In the genomic region with DNA sequence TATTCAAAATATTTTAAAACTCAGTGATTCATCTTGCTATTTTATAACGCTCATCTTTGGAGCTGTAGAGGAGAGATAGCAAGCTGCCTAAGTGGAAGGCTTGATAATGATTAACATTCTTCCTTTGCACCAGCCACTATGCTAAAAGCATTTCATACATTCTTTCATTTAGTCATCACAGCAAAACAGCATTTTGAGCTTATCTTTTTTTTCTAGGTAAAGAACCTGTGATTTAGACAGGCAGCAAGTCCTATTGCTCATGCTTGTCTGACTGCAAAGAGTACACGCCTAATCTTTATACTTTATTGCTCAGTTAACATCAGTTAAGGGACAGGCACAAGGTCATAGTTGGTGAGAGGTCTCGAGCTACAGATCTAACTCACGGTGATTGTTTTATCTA, we compare ENCODE assay signal across 17 cellular contexts.
A peak's percentile ranks its signal among the peaks of the same experiment; 100 is the strongest.
DNase-seq lines count a peak whose midpoint lies in the region; ATAC-seq and TF ChIP-seq lines count a peak whose summit lies in the region.
"Had no signal": no experiment of that assay in that cellular context is flagged by ENCODE, and none has a peak within 500 bp of the region (broad histone marks: within the 10 kb centered on the region; RNA-seq: fewer than 3 reads in every experiment).

No MANE protein-coding gene starts in this region.

- no peak overlapping the region for H3K4ac ChIP-seq in mesenchymal stem cell (ENCODE audit: low read depth in 1 of 2, low read length in 2 of 2)

- peaks cover 31% of the 10 kb centered on the region for H3K9me3 Mint-ChIP-seq in activated T-helper 1 cell treated with anti-CD3 and anti-CD28 coated beads, Interleukin-12 subunit alpha, Interleukin-12 subunit beta, Interleukin-2, Interleukin-4 antibody, amounts not matched to agents 30 ng/mL and 10 ng/mL and 1 ng/mL, durations not matched to agents 14 hours and 24 hours and 36 hours

- no peak overlapping the region for H3K14ac ChIP-seq in mesenchymal stem cell (ENCODE audit: low read length in 2 of 2)

- no peak overlapping the region for H4K91ac ChIP-seq in mesenchymal stem cell (ENCODE audit: low read length)

- TF ChIP-seq CTCF in SK-N-SH (IDR thresholded peaks at IDR 0.05) (no peak), epithelial cell of proximal tubule (conservative IDR thresholded peaks at IDR 0.05; ENCODE audit: low read depth, low read length) (no peak), tibial artery (IDR thresholded peaks at IDR 0.05) (no peak)

- no peak overlapping the region for H4K8ac ChIP-seq in mesenchymal stem cell (ENCODE audit: low read length)

- H3K27me3 ChIP-seq in SK-N-SH (ENCODE audit: insufficient read depth) (no peaks in the 10 kb centered on the region), mesenchymal stem cell (ENCODE audit: control insufficient read depth in 1 of 2, insufficient read depth in 1 of 2, low read length in 2 of 2) (no peaks in the 10 kb centered on the region), tibial artery (no peaks in the 10 kb centered on the region)
- H3K27me3 ChIP-seq: BLaER1 treated with 17β-estradiol and CSF1 and Interleukin-3, amounts not matched to agents 10 nM and 100 nM; SJSA1 had no signal

- no peaks in the 10 kb centered on the region for H3F3A ChIP-seq in SK-N-SH (replicated peaks; ENCODE audit: insufficient read depth)

- H3K4me3 ChIP-seq in SK-N-SH (ENCODE audit: low read depth in 2 of 2, low read length in 1 of 2) (no peak overlapping the region), epithelial cell of proximal tubule (ENCODE audit: low read depth, low read length) (no peak overlapping the region), mesenchymal stem cell (ENCODE audit: insufficient read depth in 1 of 2, low read depth in 1 of 2, low read length in 2 of 2) (no peak overlapping the region), tibial artery (no peak overlapping the region)
- H3K4me3 ChIP-seq: BLaER1 treated with 17β-estradiol and CSF1 and Interleukin-3, amounts not matched to agents 10 nM and 100 nM; SJSA1 had no signal

- no peaks in the 10 kb centered on the region for H3K9me2 ChIP-seq in SK-N-SH

- H3K18ac ChIP-seq in mesenchymal stem cell (ENCODE audit: low read depth in 1 of 2, low read length in 2 of 2) = no peak overlapping the region

- no peak overlapping the region for H2BK120ac ChIP-seq in mesenchymal stem cell (ENCODE audit: low read depth, low read length)

- no peaks in the 10 kb centered on the region for H3K36me3 Mint-ChIP-seq in activated T-helper 1 cell treated with anti-CD3 and anti-CD28 coated beads, Interleukin-12 subunit alpha, Interleukin-12 subunit beta, Interleukin-2, Interleukin-4 antibody, amounts not matched to agents 30 ng/mL and 10 ng/mL and 1 ng/mL, durations not matched to agents 14 hours and 24 hours and 36 hours (ENCODE audit: low read depth)
- H3K36me3 Mint-ChIP-seq: CD8-positive, alpha-beta memory T cell had no signal

- H3K79me2 ChIP-seq in SK-N-SH (ENCODE audit: insufficient read depth) = no peaks in the 10 kb centered on the region

- H3K27ac Mint-ChIP-seq in activated T-helper 1 cell treated with anti-CD3 and anti-CD28 coated beads, Interleukin-12 subunit alpha, Interleukin-12 subunit beta, Interleukin-2, Interleukin-4 antibody, amounts not matched to agents 30 ng/mL and 10 ng/mL and 1 ng/mL, durations not matched to agents 14 hours and 24 hours and 36 hours = no peak overlapping the region
- H3K27ac Mint-ChIP-seq: CD8-positive, alpha-beta memory T cell; HFFc6 had no signal

- H3K9me3 ChIP-seq in SK-N-SH = no peaks in the 10 kb centered on the region
- H3K9me3 ChIP-seq in mesenchymal stem cell (ENCODE audit: control insufficient read depth, low read length) = peaks cover 5% of the 10 kb centered on the region
- peaks cover 0 to 7% (median 3%) of the 10 kb centered on the region in 3 donors for H3K9me3 ChIP-seq in tibial artery
- H3K9me3 ChIP-seq: SJSA1 had no signal

- H3K4me1 ChIP-seq in SK-N-SH (ENCODE audit: control insufficient read depth in 1 of 2, insufficient read depth in 2 of 2, low read depth in 1 of 2, low read length in 1 of 2) (no peaks in the 10 kb centered on the region), mesenchymal stem cell (ENCODE audit: control insufficient read depth, insufficient read depth, low read depth, low read length) (no peaks in the 10 kb centered on the region), tibial artery (no peaks in the 10 kb centered on the region)
- H3K4me1 ChIP-seq: BLaER1 treated with 17β-estradiol and CSF1 and Interleukin-3, amounts not matched to agents 10 nM and 100 nM; SJSA1 had no signal

- H3K4me2 ChIP-seq in SK-N-SH (no peak overlapping the region), mesenchymal stem cell (ENCODE audit: low read length, poor library complexity, severe bottlenecking) (no peak overlapping the region)
- H3K4me2 ChIP-seq: BLaER1 treated with 17β-estradiol and CSF1 and Interleukin-3, amounts not matched to agents 10 nM and 100 nM had no signal

- no peak overlapping the region for H2AFZ ChIP-seq in SK-N-SH (ENCODE audit: low read depth)
- H2AFZ ChIP-seq in mesenchymal stem cell (ENCODE audit: low read depth, low read length) = no peak overlapping the region

- H2AK5ac ChIP-seq in mesenchymal stem cell (ENCODE audit: low read length, severe bottlenecking) = no peak overlapping the region

- no peak for DNase-seq in SK-N-SH
- peak; percentile 40 for DNase-seq in epithelial cell of proximal tubule (ENCODE audit: low read depth)
- no peak for DNase-seq in mesenchymal stem cell
- no peak for DNase-seq in tibial artery
- DNase-seq in activated T-helper 1 cell treated with anti-CD3 and anti-CD28 coated beads, Interleukin-12 subunit alpha, Interleukin-12 subunit beta, Interleukin-2, Interleukin-4 antibody, amounts not matched to agents 30 ng/mL and 10 ng/mL and 1 ng/mL, durations not matched to agents 14 hours and 24 hours and 36 hours (ENCODE audit: low spot score) = no peak
- DNase-seq in SIG-M5 (lab: John Stamatoyannopoulos, UW) = no peak
- DNase-seq: CD8-positive, alpha-beta memory T cell; DMS 273 treated with DMSO at 0.1 percent for 48 hours; HFFc6; NCI-H187 treated with DMSO at 0.1 percent for 48 hours; NCI-H526 treated with DMSO at 0.1 percent for 48 hours; RPMI8226 had no signal

- no peaks in the 10 kb centered on the region for H3K4me1 Mint-ChIP-seq in activated T-helper 1 cell treated with anti-CD3 and anti-CD28 coated beads, Interleukin-12 subunit alpha, Interleukin-12 subunit beta, Interleukin-2, Interleukin-4 antibody, amounts not matched to agents 30 ng/mL and 10 ng/mL and 1 ng/mL, durations not matched to agents 14 hours and 24 hours and 36 hours (ENCODE audit: low read depth)
- H3K4me1 Mint-ChIP-seq: CD8-positive, alpha-beta memory T cell had no signal

- no peaks in the 10 kb centered on the region for H4K20me1 ChIP-seq in SK-N-SH (ENCODE audit: insufficient read depth)
- H4K20me1 ChIP-seq: BLaER1 treated with 17β-estradiol and CSF1 and Interleukin-3, amounts not matched to agents 10 nM and 100 nM had no signal

- no peak overlapping the region for H2BK5ac ChIP-seq in mesenchymal stem cell (ENCODE audit: low read depth, low read length, poor library complexity, severe bottlenecking)

- TF ChIP-seq EP300 in SK-N-SH (IDR thresholded peaks at IDR 0.05; ENCODE audit: borderline replicate concordance in 1 of 2, low read depth in 1 of 2, low read length in 1 of 2) = no peak

- ATAC-seq in SK-N-SH treated with all-trans-retinoic acid at 6 μM for 48 hours = no peak
- ATAC-seq in GM19455 (IDR thresholded peaks at IDR 0.05; ENCODE audit: unreplicated experiment) = no peak

- CTCF ChIA-PET in SK-N-SH (lab: Yijun Ruan, JAX) = no interaction called here

- H3K9ac ChIP-seq in SK-N-SH = no peak overlapping the region
- H3K9ac ChIP-seq in mesenchymal stem cell (ENCODE audit: low read length) = no peak overlapping the region
- H3K9ac ChIP-seq: BLaER1 treated with 17β-estradiol and CSF1 and Interleukin-3, amounts not matched to agents 10 nM and 100 nM had no signal

- no peak overlapping the region for H3K4me3 Mint-ChIP-seq in activated T-helper 1 cell treated with anti-CD3 and anti-CD28 coated beads, Interleukin-12 subunit alpha, Interleukin-12 subunit beta, Interleukin-2, Interleukin-4 antibody, amounts not matched to agents 30 ng/mL and 10 ng/mL and 1 ng/mL, durations not matched to agents 14 hours and 24 hours and 36 hours
- H3K4me3 Mint-ChIP-seq: CD8-positive, alpha-beta memory T cell; HFFc6 had no signal

- no peak for TF ChIP-seq RAD21 in SK-N-SH (IDR thresholded peaks at IDR 0.05; ENCODE audit: low read length)

- no peaks in the 10 kb centered on the region for H3K79me1 ChIP-seq in mesenchymal stem cell (replicated peaks; ENCODE audit: low read length, poor library complexity, severe bottlenecking)

- no peaks in the 10 kb centered on the region for H3K36me3 ChIP-seq in SK-N-SH (replicated peaks in 1 of 2; ENCODE audit: control insufficient read depth in 1 of 2, insufficient read depth in 2 of 2, low read length in 1 of 2)
- no peaks in the 10 kb centered on the region for H3K36me3 ChIP-seq in mesenchymal stem cell (ENCODE audit: control insufficient read depth in 1 of 2, insufficient read depth in 2 of 2, low read depth in 1 of 2, low read length in 2 of 2)
- no peaks in the 10 kb centered on the region for H3K36me3 ChIP-seq in tibial artery
- H3K36me3 ChIP-seq: BLaER1 treated with 17β-estradiol and CSF1 and Interleukin-3, amounts not matched to agents 10 nM and 100 nM; SJSA1 had no signal

- no peak overlapping the region for H3K23ac ChIP-seq in mesenchymal stem cell (ENCODE audit: low read length in 2 of 2)

- H3K27ac ChIP-seq in SK-N-SH (ENCODE audit: low read depth in 2 of 2, low read length in 1 of 2) (no peak overlapping the region), mesenchymal stem cell (ENCODE audit: low read length, poor library complexity, severe bottlenecking) (peak overlapping the region; percentile 89), tibial artery (no peak overlapping the region)
- H3K27ac ChIP-seq: 22Rv1; BLaER1 treated with 17β-estradiol and CSF1 and Interleukin-3, amounts not matched to agents 10 nM and 100 nM; SJSA1 had no signal

- H3K27me3 Mint-ChIP-seq in activated T-helper 1 cell treated with anti-CD3 and anti-CD28 coated beads, Interleukin-12 subunit alpha, Interleukin-12 subunit beta, Interleukin-2, Interleukin-4 antibody, amounts not matched to agents 30 ng/mL and 10 ng/mL and 1 ng/mL, durations not matched to agents 14 hours and 24 hours and 36 hours (ENCODE audit: insufficient read depth) = no peaks in the 10 kb centered on the region

- no peak overlapping the region for H2BK12ac ChIP-seq in mesenchymal stem cell (ENCODE audit: low read length in 2 of 2)

- intact Hi-C loops in tibial artery (cut with DNase I; ENCODE audit: low total_unique reads) = no loop called here
- intact Hi-C loops in activated T-helper 1 cell treated with anti-CD3 and anti-CD28 coated beads, Interleukin-12 subunit alpha, Interleukin-12 subunit beta, Interleukin-2, Interleukin-4 antibody, amounts not matched to agents 30 ng/mL and 10 ng/mL and 1 ng/mL, durations not matched to agents 14 hours and 24 hours and 36 hours (cut with micrococcal nuclease) = no loop called here

- 0% methylated on average over 4 of the region's 4 CpGs for WGBS in SK-N-SH (ENCODE audit: low lambda C conversion rate)
- WGBS in mesenchymal stem cell = 70% methylated on average over 2 of the region's 4 CpGs

- no peak overlapping the region for H2BK15ac ChIP-seq in mesenchymal stem cell (ENCODE audit: low read depth, poor library complexity, severe bottlenecking)

- POLR2A ChIA-PET in SK-N-SH (lab: Yijun Ruan, JAX) = no interaction called here

TF ChIP-seq in SK-N-SH treated with all-trans-retinoic acid at 6 μM for 48 hours, 23 proteins besides CTCF, POLR2A, EP300 and RAD21 (continues in another document):
- TF ChIP-seq OSR1 (CRISPR knock-in tag; IDR thresholded peaks at IDR 0.05) = no peak
